ENCODE assay signal across 39 cellular contexts in genomic region chr11:15109602-15110001, GRCh38. TPM values are rescaled to one million over a fixed set of nuclear protein-coding genes. Genes with fewer than 3 reads are reported as not detected.
"Had no signal": no experiment of that assay in that cellular context is flagged by ENCODE, and none has a peak within 500 bp of the region (broad histone marks: within the 10 kb centered on the region; RNA-seq: fewer than 3 reads in every experiment).

No MANE protein-coding gene starts in this region.

- H3K4me3 Mint-ChIP-seq: activated CD4-positive, alpha-beta memory T cell treated with anti-CD3 and anti-CD28 coated beads for 36 hours; activated CD4-positive, alpha-beta T cell treated with anti-CD3 and anti-CD28 coated beads for 36 hours; activated CD4-positive, alpha-beta T cell treated with anti-CD3 and anti-CD28 coated beads, Interleukin-2, amount 10 ng/mL, durations not matched to agents 7 days and 5 days; activated CD8-positive, alpha-beta T cell treated with anti-CD3 and anti-CD28 coated beads for 36 hours; activated naive CD4-positive, alpha-beta T cell treated with anti-CD3 and anti-CD28 coated beads, Interleukin-2, amount 10 ng/mL, durations not matched to agents 7 days and 5 days; activated naive CD4-positive, alpha-beta T cell treated with anti-CD3 and anti-CD28 coated beads, Interleukin-2, amount 50 U/mL, for 24 hours; activated naive CD8-positive, alpha-beta T cell; activated naive CD8-positive, alpha-beta T cell treated with anti-CD3 and anti-CD28 coated beads, Interleukin-2, amount 10 ng/mL, durations not matched to agents 7 days and 5 days; activated naive CD8-positive, alpha-beta T cell treated with anti-CD3 and anti-CD28 coated beads, Interleukin-2, amount 50 U/mL, for 24 hours; activated T-cell treated with anti-CD3 and anti-CD28 coated beads, Interleukin-2, amount 50 U/mL, for 4 hours; activated T-cell treated with anti-CD3 and anti-CD28 coated beads, Interleukin-2, amount 50 U/mL, for 72 hours; activated T-helper 1 cell treated with anti-CD3 and anti-CD28 coated beads, Interleukin-12 subunit alpha, Interleukin-12 subunit beta, Interleukin-2, Interleukin-4 antibody, amounts not matched to agents 30 ng/mL and 10 ng/mL and 1 ng/mL, durations not matched to agents 14 hours and 24 hours and 36 hours; brain; central memory CD8-positive, alpha-beta T cell; T-helper 1 cell treated with Interleukin-12 subunit alpha and Interleukin-12 subunit beta and Interleukin-4 antibody, amounts not matched to agents 30 μg/mL and 1 μg/mL, for 36 hours; T-helper 2 cell treated with Interferon-gamma antibody and Interleukin-4, amounts not matched to agents 5 μg/mL and 100 μg/mL, for 36 hours had no signal

- H3K27me3 ChIP-seq: ascending aorta had no signal

- H3K36me3 Mint-ChIP-seq: activated CD4-positive, alpha-beta memory T cell treated with anti-CD3 and anti-CD28 coated beads for 36 hours; activated naive CD4-positive, alpha-beta T cell treated with anti-CD3 and anti-CD28 coated beads, Interleukin-2, amount 10 ng/mL, durations not matched to agents 7 days and 5 days; activated naive CD4-positive, alpha-beta T cell treated with anti-CD3 and anti-CD28 coated beads, Interleukin-2, amount 50 U/mL, for 24 hours; activated naive CD8-positive, alpha-beta T cell; activated naive CD8-positive, alpha-beta T cell treated with anti-CD3 and anti-CD28 coated beads, Interleukin-2, amount 10 ng/mL, durations not matched to agents 7 days and 5 days; brain had no signal

- H3K36me3 ChIP-seq: ascending aorta, cardiac muscle cell had no signal

- H3K9me3 ChIP-seq: ascending aorta had no signal

- FAIRE-seq: bronchial epithelial cell, TTC549 had no signal

- H3K9me3 Mint-ChIP-seq: activated CD4-positive, alpha-beta memory T cell treated with anti-CD3 and anti-CD28 coated beads for 36 hours; activated CD4-positive, alpha-beta T cell treated with anti-CD3 and anti-CD28 coated beads, Interleukin-2, amount 10 ng/mL, durations not matched to agents 7 days and 5 days; activated CD8-positive, alpha-beta T cell treated with anti-CD3 and anti-CD28 coated beads for 36 hours; activated naive CD4-positive, alpha-beta T cell treated with anti-CD3 and anti-CD28 coated beads, Interleukin-2, amount 10 ng/mL, durations not matched to agents 7 days and 5 days; activated naive CD4-positive, alpha-beta T cell treated with anti-CD3 and anti-CD28 coated beads, Interleukin-2, amount 50 U/mL, for 24 hours; activated naive CD8-positive, alpha-beta T cell treated with anti-CD3 and anti-CD28 coated beads, Interleukin-2, amount 10 ng/mL, durations not matched to agents 7 days and 5 days; activated naive CD8-positive, alpha-beta T cell treated with anti-CD3 and anti-CD28 coated beads, Interleukin-2, amount 50 U/mL, for 24 hours; activated T-cell treated with anti-CD3 and anti-CD28 coated beads, Interleukin-2, amount 50 U/mL, for 4 hours; activated T-cell treated with anti-CD3 and anti-CD28 coated beads, Interleukin-2, amount 50 U/mL, for 72 hours; activated T-helper 1 cell treated with anti-CD3 and anti-CD28 coated beads, Interleukin-12 subunit alpha, Interleukin-12 subunit beta, Interleukin-2, Interleukin-4 antibody, amounts not matched to agents 30 ng/mL and 10 ng/mL and 1 ng/mL, durations not matched to agents 14 hours and 24 hours and 36 hours; activated T-helper 2 cell treated with anti-CD3 and anti-CD28 coated beads, Interferon-gamma antibody, Interleukin-2, Interleukin-4, amounts not matched to agents 10 μg/mL and 5 μg/mL and 100 μg/mL, durations not matched to agents 14 hours and 24 hours and 36 hours; central memory CD8-positive, alpha-beta T cell; T-helper 1 cell treated with Interleukin-12 subunit alpha and Interleukin-12 subunit beta and Interleukin-4 antibody, amounts not matched to agents 30 μg/mL and 1 μg/mL, for 36 hours; T-helper 2 cell treated with Interferon-gamma antibody and Interleukin-4, amounts not matched to agents 5 μg/mL and 100 μg/mL, for 36 hours had no signal

- H3K27ac Mint-ChIP-seq: activated CD4-positive, alpha-beta memory T cell treated with anti-CD3 and anti-CD28 coated beads for 36 hours; activated CD4-positive, alpha-beta T cell treated with anti-CD3 and anti-CD28 coated beads for 36 hours; activated CD4-positive, alpha-beta T cell treated with anti-CD3 and anti-CD28 coated beads, Interleukin-2, amount 10 ng/mL, durations not matched to agents 7 days and 5 days; activated CD8-positive, alpha-beta T cell treated with anti-CD3 and anti-CD28 coated beads for 36 hours; activated naive CD4-positive, alpha-beta T cell treated with anti-CD3 and anti-CD28 coated beads, Interleukin-2, amount 10 ng/mL, durations not matched to agents 7 days and 5 days; activated naive CD4-positive, alpha-beta T cell treated with anti-CD3 and anti-CD28 coated beads, Interleukin-2, amount 50 U/mL, for 24 hours; activated naive CD8-positive, alpha-beta T cell; activated naive CD8-positive, alpha-beta T cell treated with anti-CD3 and anti-CD28 coated beads, Interleukin-2, amount 10 ng/mL, durations not matched to agents 7 days and 5 days; activated naive CD8-positive, alpha-beta T cell treated with anti-CD3 and anti-CD28 coated beads, Interleukin-2, amount 50 U/mL, for 24 hours; activated T-cell treated with anti-CD3 and anti-CD28 coated beads, Interleukin-2, amount 50 U/mL, for 72 hours; activated T-helper 1 cell treated with anti-CD3 and anti-CD28 coated beads, Interleukin-12 subunit alpha, Interleukin-12 subunit beta, Interleukin-2, Interleukin-4 antibody, amounts not matched to agents 30 ng/mL and 10 ng/mL and 1 ng/mL, durations not matched to agents 14 hours and 24 hours and 36 hours; activated T-helper 2 cell treated with anti-CD3 and anti-CD28 coated beads, Interferon-gamma antibody, Interleukin-2, Interleukin-4, amounts not matched to agents 10 μg/mL and 5 μg/mL and 100 μg/mL, durations not matched to agents 14 hours and 24 hours and 36 hours; brain; T-helper 1 cell treated with Interleukin-12 subunit alpha and Interleukin-12 subunit beta and Interleukin-4 antibody, amounts not matched to agents 30 μg/mL and 1 μg/mL, for 36 hours; T-helper 2 cell treated with Interferon-gamma antibody and Interleukin-4, amounts not matched to agents 5 μg/mL and 100 μg/mL, for 36 hours had no signal

- H3K4me3 ChIP-seq: ascending aorta, cardiac muscle cell had no signal

- H3K27ac ChIP-seq: ascending aorta, cardiac muscle cell, VCaP had no signal

- ATAC-seq: activated CD4-positive, alpha-beta T cell treated with anti-CD3 and anti-CD28 coated beads for 36 hours; activated CD4-positive, CD25-positive, alpha-beta regulatory T cell treated with anti-CD3 and anti-CD28 coated beads, Interleukin-2, amount 50 U/mL, for 24 hours; activated CD8-positive, alpha-beta T cell treated with anti-CD3 and anti-CD28 coated beads for 36 hours; activated naive CD8-positive, alpha-beta T cell treated with anti-CD3 and anti-CD28 coated beads, Interleukin-2, amount 50 U/mL, for 24 hours; activated T-cell treated with anti-CD3 and anti-CD28 coated beads, Interleukin-2, amount 50 U/mL, for 4 hours; activated T-cell treated with anti-CD3 and anti-CD28 coated beads, Interleukin-2, amount 50 U/mL, for 72 hours had no signal

- DNase-seq: activated CD4-positive, alpha-beta memory T cell treated with anti-CD3 and anti-CD28 coated beads for 36 hours; activated CD4-positive, alpha-beta T cell treated with anti-CD3 and anti-CD28 coated beads for 1 hour; activated CD4-positive, alpha-beta T cell treated with anti-CD3 and anti-CD28 coated beads for 36 hours; activated CD4-positive, alpha-beta T cell treated with anti-CD3 and anti-CD28 coated beads for 48 hours; activated CD4-positive, alpha-beta T cell treated with anti-CD3 and anti-CD28 coated beads, Interleukin-2, amount 10 ng/mL, durations not matched to agents 7 days and 5 days; activated CD4-positive, CD25-positive, alpha-beta regulatory T cell; activated CD8-positive, alpha-beta memory T cell treated with anti-CD3 and anti-CD28 coated beads, Interleukin-2, amount 50 U/mL, for 4 hours; activated CD8-positive, alpha-beta T cell treated with anti-CD3 and anti-CD28 coated beads for 36 hours; activated effector memory CD4-positive, alpha-beta T cell treated with Interleukin-2 at 50 U/mL for 16 hours; activated gamma-delta T cell; activated naive CD4-positive, alpha-beta T cell treated with anti-CD3 and anti-CD28 coated beads, Interleukin-2, amount 10 ng/mL, durations not matched to agents 7 days and 5 days; activated naive CD4-positive, alpha-beta T cell treated with Interleukin-2 at 50 U/mL for 16 hours; activated naive CD8-positive, alpha-beta T cell treated with anti-CD3 and anti-CD28 coated beads, Interleukin-2, amount 10 ng/mL, durations not matched to agents 7 days and 5 days; activated naive CD8-positive, alpha-beta T cell treated with anti-CD3 and anti-CD28 coated beads, Interleukin-2, amount 50 U/mL, for 24 hours; activated T-cell treated with anti-CD3 and anti-CD28 coated beads for 4 hours; activated T-cell treated with anti-CD3 and anti-CD28 coated beads, Interleukin-2, amount 50 U/mL, for 1 hour; activated T-cell treated with anti-CD3 and anti-CD28 coated beads, Interleukin-2, amount 50 U/mL, for 4 hours; activated T-cell treated with anti-CD3 and anti-CD28 coated beads, Interleukin-2, amount 50 U/mL, for 72 hours; amygdala; anterior cingulate cortex; caudate nucleus; cerebellar nuclear complex; T-helper 2 cell; T-helper 9 cell had no signal

RNA-seq across cellular contexts. Expression of gene INSC, which starts 5.1 kb away (rescaled TPM):
- total RNA-seq: activated T-cell treated with anti-CD3 and anti-CD28 coated beads, Interleukin-2, amount 50 U/mL, for 4 hours; activated T-helper 1 cell treated with anti-CD3 and anti-CD28 coated beads, Interleukin-12 subunit alpha, Interleukin-12 subunit beta, Interleukin-2, Interleukin-4 antibody, amounts not matched to agents 30 ng/mL and 10 ng/mL and 1 ng/mL, durations not matched to agents 14 hours and 24 hours and 36 hours; ascending aorta; cardiac muscle cell; chondrocyte had no signal
- polyA plus RNA-seq: cardiac muscle cell had no signal

RNA-seq across cellular contexts. Expression of gene CALCB, which starts 36.2 kb away (rescaled TPM):
- total RNA-seq: ascending aorta, cardiac muscle cell, chondrocyte had no signal
